21 cellular contexts compared by ENCODE assay signal in genomic region chr7:111053035-111053434, GRCh38. TPM values are rescaled to one million over a fixed set of nuclear protein-coding genes. Genes with fewer than 3 reads are reported as not detected.
DNase-seq lines count a peak whose midpoint lies in the region; ATAC-seq and TF ChIP-seq lines count a peak whose summit lies in the region.
"Had no signal": no experiment of that assay in that cellular context is flagged by ENCODE, and none has a peak within 500 bp of the region (broad histone marks: within the 10 kb centered on the region; RNA-seq: fewer than 3 reads in every experiment).

No MANE protein-coding gene starts in this region.

- H3K36me3 Mint-ChIP-seq in H9 (ENCODE audit: insufficient read depth in 1 of 3, low read depth in 3 of 3), result no peaks in the 10 kb centered on the region; a peak in 1 of 7 replicates
- H3K36me3 Mint-ChIP-seq in WTC11, result peaks cover 2% of the 10 kb centered on the region; the same call in 1 of the 2 replicates
- H3K36me3 Mint-ChIP-seq: CD4-positive, alpha-beta memory T cell had no signal

- no peaks in the 10 kb centered on the region for H3K79me1 ChIP-seq in H9 (ENCODE audit: insufficient read depth, low read depth, low read length, poor library complexity, severe bottlenecking)
- H3K79me1 ChIP-seq in mesenchymal stem cell (replicated peaks; ENCODE audit: low read length, poor library complexity, severe bottlenecking), result no peaks in the 10 kb centered on the region

- H4K8ac ChIP-seq in H9 (replicated peaks; ENCODE audit: insufficient read length, low read depth, low read length) (no peak overlapping the region), mesenchymal stem cell (ENCODE audit: low read length) (peak overlapping the region; percentile 72)

- no peaks in the 10 kb centered on the region for H3K27me3 Mint-ChIP-seq in H9 (ENCODE audit: low read depth)
- H3K27me3 Mint-ChIP-seq in WTC11 (ENCODE audit: low read depth), result no peaks in the 10 kb centered on the region
- H3K27me3 Mint-ChIP-seq: CD4-positive, alpha-beta memory T cell had no signal

- H4K91ac ChIP-seq in H9 (ENCODE audit: insufficient read length, low read depth, low read length) (no peak overlapping the region), mesenchymal stem cell (ENCODE audit: low read length) (no peak overlapping the region)

- TF ChIP-seq CTCF in H9 (conservative IDR thresholded peaks at IDR 0.05) (no peak), WTC11 (IDR thresholded peaks at IDR 0.05) (no peak), GM13976 (IDR thresholded peaks at IDR 0.05; ENCODE audit: borderline replicate concordance, control extremely low read depth, extremely low read depth, insufficient read depth, missing control alignments) (no peak)

- H2BK5ac ChIP-seq in H9 (ENCODE audit: insufficient read length, low read length), result no peak overlapping the region
- no peak overlapping the region for H2BK5ac ChIP-seq in mesenchymal stem cell (ENCODE audit: low read depth, low read length, poor library complexity, severe bottlenecking)

- H3K4me3 ChIP-seq in mesenchymal stem cell (ENCODE audit: insufficient read depth in 1 of 2, low read depth in 1 of 2, low read length in 2 of 2), result no peak overlapping the region
- H3K4me3 ChIP-seq: BLaER1 treated with 17β-estradiol and CSF1 and Interleukin-3, amounts not matched to agents 10 nM and 100 nM had no signal

- H2AK5ac ChIP-seq in H9 (ENCODE audit: insufficient read length, low read length) (no peak overlapping the region), mesenchymal stem cell (ENCODE audit: low read length, severe bottlenecking) (no peak overlapping the region)

- H3K9me3 Mint-ChIP-seq in H9 (no peaks in the 10 kb centered on the region), WTC11 (peaks cover 3% of the 10 kb centered on the region; the same call in 1 of the 2 replicates)
- H3K9me3 Mint-ChIP-seq: CD4-positive, alpha-beta memory T cell had no signal

- no peaks in the 10 kb centered on the region for H4K20me1 ChIP-seq in H9 (ENCODE audit: control insufficient read depth, insufficient read depth, insufficient read length)
- H4K20me1 ChIP-seq: BLaER1 treated with 17β-estradiol and CSF1 and Interleukin-3, amounts not matched to agents 10 nM and 100 nM had no signal

- H3K4me3 Mint-ChIP-seq in H9, result no peak overlapping the region
- no peak overlapping the region for H3K4me3 Mint-ChIP-seq in WTC11
- H3K4me3 Mint-ChIP-seq: CD4-positive, alpha-beta memory T cell; T-helper 1 cell treated with Interleukin-12 subunit alpha and Interleukin-12 subunit beta and Interleukin-4 antibody, amounts not matched to agents 30 μg/mL and 1 μg/mL, for 36 hours had no signal

- H3K4ac ChIP-seq in H9 (ENCODE audit: low read depth, low read length) (no peak overlapping the region), mesenchymal stem cell (ENCODE audit: low read depth in 1 of 2, low read length in 2 of 2) (no peak overlapping the region)

- in situ Hi-C loops in GM13976 (cut with MboI; ENCODE audit: low sequenced_read_pairs, unreplicated experiment), result no loop called here

- no peaks in the 10 kb centered on the region for H3K79me2 ChIP-seq in H9 (ENCODE audit: insufficient read depth, low read length)

- H3K4me2 ChIP-seq in H9 (ENCODE audit: insufficient read depth, insufficient read length, low read length) (no peak overlapping the region), mesenchymal stem cell (ENCODE audit: low read length, poor library complexity, severe bottlenecking) (no peak overlapping the region)
- H3K4me2 ChIP-seq: BLaER1 treated with 17β-estradiol and CSF1 and Interleukin-3, amounts not matched to agents 10 nM and 100 nM had no signal

- H3K23me2 ChIP-seq in H9 (ENCODE audit: insufficient read length, low read depth, low read length, poor library complexity, severe bottlenecking), result no peaks in the 10 kb centered on the region

- H3K27ac Mint-ChIP-seq in H9 (peak overlapping the region in 2 of 3 experiments; percentile 74 to 88; a peak in 2 of 7 replicates), WTC11 (peak overlapping the region; percentile 16; the same call in 1 of the 2 replicates)
- H3K27ac Mint-ChIP-seq: CD4-positive, alpha-beta memory T cell; T-helper 1 cell treated with Interleukin-12 subunit alpha and Interleukin-12 subunit beta and Interleukin-4 antibody, amounts not matched to agents 30 μg/mL and 1 μg/mL, for 36 hours had no signal

- H3K56ac ChIP-seq in H9 (ENCODE audit: insufficient read length, low read depth, low read length), result no peak overlapping the region

- H2BK120ac ChIP-seq in H9 (ENCODE audit: low read depth, low read length, poor library complexity, severe bottlenecking), result no peak overlapping the region
- H2BK120ac ChIP-seq in mesenchymal stem cell (ENCODE audit: low read depth, low read length), result no peak overlapping the region

- H2BK15ac ChIP-seq in H9 (ENCODE audit: low read depth, low read length) (no peak overlapping the region), mesenchymal stem cell (ENCODE audit: low read depth, poor library complexity, severe bottlenecking) (no peak overlapping the region)

- H2AFZ ChIP-seq in H9 (ENCODE audit: low read length), result no peak overlapping the region
- no peak overlapping the region for H2AFZ ChIP-seq in mesenchymal stem cell (ENCODE audit: low read depth, low read length)

- no peak overlapping the region for H3K9ac ChIP-seq in H9 (ENCODE audit: extremely low read depth, insufficient read length, low read length)
- no peak overlapping the region for H3K9ac ChIP-seq in mesenchymal stem cell (ENCODE audit: low read length)
- H3K9ac ChIP-seq: BLaER1 treated with 17β-estradiol and CSF1 and Interleukin-3, amounts not matched to agents 10 nM and 100 nM had no signal

- H3K4me1 Mint-ChIP-seq in H9, result peaks cover 39 to 44% of the 10 kb centered on the region in 2 experiments
- peaks cover 50% of the 10 kb centered on the region for H3K4me1 Mint-ChIP-seq in WTC11

- POLR2A ChIA-PET in WTC11 (lab: Charles Lee), result no interaction called here

- H3K36me3 ChIP-seq in mesenchymal stem cell (ENCODE audit: control insufficient read depth in 1 of 2, insufficient read depth in 2 of 2, low read depth in 1 of 2, low read length in 2 of 2), result no peaks in the 10 kb centered on the region
- H3K36me3 ChIP-seq: BLaER1 treated with 17β-estradiol and CSF1 and Interleukin-3, amounts not matched to agents 10 nM and 100 nM had no signal

- H3K14ac ChIP-seq in H9 (ENCODE audit: insufficient read depth, low read length) (no peak overlapping the region), mesenchymal stem cell (ENCODE audit: low read length in 2 of 2) (no peak overlapping the region)

- CTCF ChIA-PET in WTC11 (lab: Charles Lee), result no interaction called here

- peaks cover 5% of the 10 kb centered on the region; the same call in 1 of the 2 replicates for H3K4me1 ChIP-seq in H9 (ENCODE audit: insufficient read depth, low read length)
- peaks cover 1% of the 10 kb centered on the region for H3K4me1 ChIP-seq in mesenchymal stem cell (ENCODE audit: control insufficient read depth, insufficient read depth, low read depth, low read length)
- H3K4me1 ChIP-seq: BLaER1 treated with 17β-estradiol and CSF1 and Interleukin-3, amounts not matched to agents 10 nM and 100 nM; Caco-2 had no signal

- H2BK12ac ChIP-seq in H9 (ENCODE audit: insufficient read length, low read depth, low read length) (no peak overlapping the region), mesenchymal stem cell (ENCODE audit: low read length in 2 of 2) (no peak overlapping the region)

- H3T11ph ChIP-seq in H9 (ENCODE audit: low read length), result no peak overlapping the region

- no peak overlapping the region for H3K27ac ChIP-seq in H9 (ENCODE audit: insufficient read length, low read depth, low read length)
- H3K27ac ChIP-seq in mesenchymal stem cell (ENCODE audit: low read length, poor library complexity, severe bottlenecking), result no peak overlapping the region
- H3K27ac ChIP-seq: BLaER1 treated with 17β-estradiol and CSF1 and Interleukin-3, amounts not matched to agents 10 nM and 100 nM had no signal

- H3K27me3 ChIP-seq in H9 (ENCODE audit: insufficient read depth, low read length) (no peaks in the 10 kb centered on the region), mesenchymal stem cell (ENCODE audit: control insufficient read depth in 1 of 2, insufficient read depth in 1 of 2, low read length in 2 of 2) (no peaks in the 10 kb centered on the region)
- H3K27me3 ChIP-seq: BLaER1 treated with 17β-estradiol and CSF1 and Interleukin-3, amounts not matched to agents 10 nM and 100 nM had no signal

- no peak overlapping the region for H4K5ac ChIP-seq in H9 (ENCODE audit: insufficient read length, low read depth, low read length)

- H3K9me3 ChIP-seq in H9 (ENCODE audit: control insufficient read depth, low read depth, low read length), result no peaks in the 10 kb centered on the region
- H3K9me3 ChIP-seq in mesenchymal stem cell (ENCODE audit: control insufficient read depth, low read length), result no peaks in the 10 kb centered on the region
- H3K9me3 ChIP-seq: BLaER1 treated with 17β-estradiol and CSF1 and Interleukin-3, amounts not matched to agents 10 nM and 100 nM; Caco-2 had no signal

- DNase-seq in DMS79 treated with DMSO at 0.1 percent for 48 hours (lab: John Stamatoyannopoulos, UW) (peak; percentile 19), DMS79 (lab: John Stamatoyannopoulos, UW) (no peak), H9 (no peak), WTC11 (ENCODE audit: low spot score) (no peak), mesenchymal stem cell (no peak), GM13976 (ENCODE audit: low spot score) (no peak), HPDE6-E6E7 (ENCODE audit: extremely low spot score) (no peak)
- DNase-seq: 8988T; Caco-2; CD4-positive, alpha-beta memory T cell; DMS153; GDM1; H7; IMR-90; NCI-H1694; NCI-H2081; NCI-H510A treated with DMSO at 0.1 percent for 48 hours; NCI-H774 had no signal

- H3K18ac ChIP-seq in H9 (ENCODE audit: insufficient read length, low read depth, low read length) (no peak overlapping the region), mesenchymal stem cell (ENCODE audit: low read depth in 1 of 2, low read length in 2 of 2) (no peak overlapping the region)

- no peak for ATAC-seq in WTC11
- ATAC-seq: Panc1 had no signal

- H2BK20ac ChIP-seq in H9 (ENCODE audit: low read depth, low read length, poor library complexity, severe bottlenecking), result no peak overlapping the region

- H3K23ac ChIP-seq in H9 (ENCODE audit: insufficient read length, low read depth, low read length) (no peak overlapping the region), mesenchymal stem cell (ENCODE audit: low read length in 2 of 2) (no peak overlapping the region)

- WGBS in H9 (ENCODE audit: extremely low coverage, insufficient read length, low lambda C conversion rate), result no CpG with 5 or more reads among the region's 2 CpGs
- 100% methylated on average over 1 of the region's 2 CpGs for WGBS in mesenchymal stem cell

TF ChIP-seq in WTC11, 78 proteins besides CTCF, POLR2A, EP300 and RAD21 (continues in another document):
- TF ChIP-seq ESRRA (CRISPR knock-in tag; IDR thresholded peaks at IDR 0.05; ENCODE audit: borderline replicate concordance) (no peak), FOXK1 (CRISPR knock-in tag; IDR thresholded peaks at IDR 0.05) (no peak), ZMAT4 (CRISPR knock-in tag; IDR thresholded peaks at IDR 0.05) (no peak)

RNA-seq across cellular contexts. Expression of gene LRRN3, which starts 37.9 kb away (rescaled TPM):
- total RNA-seq in H9 (2021) (0.77 and 1.0 TPM in 2 replicates), WTC11 (2021) (0.16 to 0.70 TPM (median 0.34 TPM) in 3 replicates)
- polyA plus RNA-seq in mesenchymal stem cell (2013, experiment 1 of 2), result 0.15 TPM
- polyA plus RNA-seq in mesenchymal stem cell (2013, experiment 2 of 2), result 0.21 TPM
